Comparison of ENCODE assay signal across 1 cellular context in the genomic region with DNA sequence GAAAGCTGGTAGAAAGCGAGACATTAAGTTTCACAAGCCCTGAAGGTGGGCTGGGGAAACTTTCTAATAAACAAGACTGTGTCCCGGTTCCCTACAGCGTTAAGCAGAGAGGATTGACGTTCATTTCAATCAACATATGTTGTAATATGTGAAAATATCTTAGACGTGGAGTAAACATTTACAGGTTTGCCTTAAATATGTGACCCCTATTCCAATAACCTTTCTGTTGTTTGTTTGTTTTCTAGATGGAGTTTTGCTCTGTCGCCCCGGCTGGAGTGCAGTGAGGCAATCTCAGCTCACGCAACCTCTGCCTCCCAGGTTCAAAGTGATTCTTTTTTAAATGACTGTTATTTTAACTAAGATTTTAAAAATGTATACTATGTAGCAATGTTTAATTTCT.
TF ChIP-seq lines count a peak whose summit lies in the region.

No MANE protein-coding gene starts in this region.

TF ChIP-seq in GM23338, 12 proteins besides CTCF, POLR2A, EP300 and RAD21 (continued from another document):
- TF ChIP-seq, protein P1, sequence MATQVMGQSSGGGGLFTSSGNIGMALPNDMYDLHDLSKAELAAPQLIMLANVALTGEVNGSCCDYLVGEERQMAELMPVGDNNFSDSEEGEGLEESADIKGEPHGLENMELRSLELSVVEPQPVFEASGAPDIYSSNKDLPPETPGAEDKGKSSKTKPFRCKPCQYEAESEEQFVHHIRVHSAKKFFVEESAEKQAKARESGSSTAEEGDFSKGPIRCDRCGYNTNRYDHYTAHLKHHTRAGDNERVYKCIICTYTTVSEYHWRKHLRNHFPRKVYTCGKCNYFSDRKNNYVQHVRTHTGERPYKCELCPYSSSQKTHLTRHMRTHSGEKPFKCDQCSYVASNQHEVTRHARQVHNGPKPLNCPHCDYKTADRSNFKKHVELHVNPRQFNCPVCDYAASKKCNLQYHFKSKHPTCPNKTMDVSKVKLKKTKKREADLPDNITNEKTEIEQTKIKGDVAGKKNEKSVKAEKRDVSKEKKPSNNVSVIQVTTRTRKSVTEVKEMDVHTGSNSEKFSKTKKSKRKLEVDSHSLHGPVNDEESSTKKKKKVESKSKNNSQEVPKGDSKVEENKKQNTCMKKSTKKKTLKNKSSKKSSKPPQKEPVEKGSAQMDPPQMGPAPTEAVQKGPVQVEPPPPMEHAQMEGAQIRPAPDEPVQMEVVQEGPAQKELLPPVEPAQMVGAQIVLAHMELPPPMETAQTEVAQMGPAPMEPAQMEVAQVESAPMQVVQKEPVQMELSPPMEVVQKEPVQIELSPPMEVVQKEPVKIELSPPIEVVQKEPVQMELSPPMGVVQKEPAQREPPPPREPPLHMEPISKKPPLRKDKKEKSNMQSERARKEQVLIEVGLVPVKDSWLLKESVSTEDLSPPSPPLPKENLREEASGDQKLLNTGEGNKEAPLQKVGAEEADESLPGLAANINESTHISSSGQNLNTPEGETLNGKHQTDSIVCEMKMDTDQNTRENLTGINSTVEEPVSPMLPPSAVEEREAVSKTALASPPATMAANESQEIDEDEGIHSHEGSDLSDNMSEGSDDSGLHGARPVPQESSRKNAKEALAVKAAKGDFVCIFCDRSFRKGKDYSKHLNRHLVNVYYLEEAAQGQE (IDR thresholded peaks at IDR 0.05; ENCODE audit: unreplicated experiment): no peak
- TF ChIP-seq, protein P2, sequence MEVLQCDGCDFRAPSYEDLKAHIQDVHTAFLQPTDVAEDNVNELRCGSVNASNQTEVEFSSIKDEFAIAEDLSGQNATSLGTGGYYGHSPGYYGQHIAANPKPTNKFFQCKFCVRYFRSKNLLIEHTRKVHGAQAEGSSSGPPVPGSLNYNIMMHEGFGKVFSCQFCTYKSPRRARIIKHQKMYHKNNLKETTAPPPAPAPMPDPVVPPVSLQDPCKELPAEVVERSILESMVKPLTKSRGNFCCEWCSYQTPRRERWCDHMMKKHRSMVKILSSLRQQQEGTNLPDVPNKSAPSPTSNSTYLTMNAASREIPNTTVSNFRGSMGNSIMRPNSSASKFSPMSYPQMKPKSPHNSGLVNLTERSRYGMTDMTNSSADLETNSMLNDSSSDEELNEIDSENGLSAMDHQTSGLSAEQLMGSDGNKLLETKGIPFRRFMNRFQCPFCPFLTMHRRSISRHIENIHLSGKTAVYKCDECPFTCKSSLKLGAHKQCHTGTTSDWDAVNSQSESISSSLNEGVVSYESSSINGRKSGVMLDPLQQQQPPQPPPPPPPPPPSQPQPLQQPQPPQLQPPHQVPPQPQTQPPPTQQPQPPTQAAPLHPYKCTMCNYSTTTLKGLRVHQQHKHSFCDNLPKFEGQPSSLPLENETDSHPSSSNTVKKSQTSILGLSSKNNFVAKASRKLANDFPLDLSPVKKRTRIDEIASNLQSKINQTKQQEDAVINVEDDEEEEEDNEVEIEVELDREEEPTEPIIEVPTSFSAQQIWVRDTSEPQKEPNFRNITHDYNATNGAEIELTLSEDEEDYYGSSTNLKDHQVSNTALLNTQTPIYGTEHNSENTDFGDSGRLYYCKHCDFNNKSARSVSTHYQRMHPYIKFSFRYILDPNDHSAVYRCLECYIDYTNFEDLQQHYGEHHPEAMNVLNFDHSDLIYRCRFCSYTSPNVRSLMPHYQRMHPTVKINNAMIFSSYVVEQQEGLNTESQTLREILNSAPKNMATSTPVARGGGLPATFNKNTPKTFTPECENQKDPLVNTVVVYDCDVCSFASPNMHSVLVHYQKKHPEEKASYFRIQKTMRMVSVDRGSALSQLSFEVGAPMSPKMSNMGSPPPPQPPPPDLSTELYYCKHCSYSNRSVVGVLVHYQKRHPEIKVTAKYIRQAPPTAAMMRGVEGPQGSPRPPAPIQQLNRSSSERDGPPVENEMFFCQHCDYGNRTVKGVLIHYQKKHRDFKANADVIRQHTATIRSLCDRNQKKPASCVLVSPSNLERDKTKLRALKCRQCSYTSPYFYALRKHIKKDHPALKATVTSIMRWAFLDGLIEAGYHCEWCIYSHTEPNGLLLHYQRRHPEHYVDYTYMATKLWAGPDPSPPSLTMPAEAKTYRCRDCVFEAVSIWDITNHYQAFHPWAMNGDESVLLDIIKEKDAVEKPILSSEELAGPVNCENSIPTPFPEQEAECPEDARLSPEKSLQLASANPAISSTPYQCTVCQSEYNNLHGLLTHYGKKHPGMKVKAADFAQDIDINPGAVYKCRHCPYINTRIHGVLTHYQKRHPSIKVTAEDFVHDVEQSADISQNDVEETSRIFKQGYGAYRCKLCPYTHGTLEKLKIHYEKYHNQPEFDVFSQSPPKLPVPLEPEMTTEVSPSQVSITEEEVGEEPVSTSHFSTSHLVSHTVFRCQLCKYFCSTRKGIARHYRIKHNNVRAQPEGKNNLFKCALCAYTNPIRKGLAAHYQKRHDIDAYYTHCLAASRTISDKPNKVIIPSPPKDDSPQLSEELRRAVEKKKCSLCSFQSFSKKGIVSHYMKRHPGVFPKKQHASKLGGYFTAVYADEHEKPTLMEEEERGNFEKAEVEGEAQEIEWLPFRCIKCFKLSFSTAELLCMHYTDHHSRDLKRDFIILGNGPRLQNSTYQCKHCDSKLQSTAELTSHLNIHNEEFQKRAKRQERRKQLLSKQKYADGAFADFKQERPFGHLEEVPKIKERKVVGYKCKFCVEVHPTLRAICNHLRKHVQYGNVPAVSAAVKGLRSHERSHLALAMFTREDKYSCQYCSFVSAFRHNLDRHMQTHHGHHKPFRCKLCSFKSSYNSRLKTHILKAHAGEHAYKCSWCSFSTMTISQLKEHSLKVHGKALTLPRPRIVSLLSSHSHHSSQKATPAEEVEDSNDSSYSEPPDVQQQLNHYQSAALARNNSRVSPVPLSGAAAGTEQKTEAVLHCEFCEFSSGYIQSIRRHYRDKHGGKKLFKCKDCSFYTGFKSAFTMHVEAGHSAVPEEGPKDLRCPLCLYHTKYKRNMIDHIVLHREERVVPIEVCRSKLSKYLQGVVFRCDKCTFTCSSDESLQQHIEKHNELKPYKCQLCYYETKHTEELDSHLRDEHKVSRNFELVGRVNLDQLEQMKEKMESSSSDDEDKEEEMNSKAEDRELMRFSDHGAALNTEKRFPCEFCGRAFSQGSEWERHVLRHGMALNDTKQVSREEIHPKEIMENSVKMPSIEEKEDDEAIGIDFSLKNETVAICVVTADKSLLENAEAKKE (CRISPR knock-in tag; IDR thresholded peaks at IDR 0.05): no peak
- TF ChIP-seq CREB1 (CRISPR knock-in tag; IDR thresholded peaks at IDR 0.05; ENCODE audit: low read depth): no peak
- no peak for TF ChIP-seq POLR2AphosphoS5 (IDR thresholded peaks at IDR 0.05; ENCODE audit: low read depth)
- TF ChIP-seq EZH2phosphoT487 (IDR thresholded peaks at IDR 0.05; ENCODE audit: unreplicated experiment): no peak
- TF ChIP-seq JUNB (IDR thresholded peaks at IDR 0.05; ENCODE audit: unreplicated experiment): no peak
- TF ChIP-seq NANOG (IDR thresholded peaks at IDR 0.05; ENCODE audit: borderline replicate concordance): no peak
TF ChIP-seq in GM23338: peak in this region for 0.
